In genomic region chr3:42247576-42248027, GRCh38 we compare ENCODE assay signal across 8 cellular contexts. TPM values are rescaled to one million over a fixed set of nuclear protein-coding genes. Genes with fewer than 3 reads are reported as not detected.
DNase-seq lines count a peak whose midpoint lies in the region; TF ChIP-seq lines count a peak whose summit lies in the region.

No MANE protein-coding gene starts in this region.

- no peaks in the 10 kb centered on the region for H3K4me1 Mint-ChIP-seq in HFFc6 (ENCODE audit: low read depth)

- in situ Hi-C loops in G401 (cut with HindIII; ENCODE audit: low sequenced_read_pairs), result no loop called here

- H3K27ac Mint-ChIP-seq in HFFc6, result no peak overlapping the region

- H3K27me3 Mint-ChIP-seq in HFFc6 (ENCODE audit: insufficient read depth), result peaks cover 31% of the 10 kb centered on the region

- TF ChIP-seq CTCF in HFFc6 (IDR thresholded peaks at IDR 0.05) (peak; percentile 94), coronary artery (IDR thresholded peaks at IDR 0.05) (peak; percentile 62)

- no peak overlapping the region for H3K27ac ChIP-seq in coronary artery

- no peaks in the 10 kb centered on the region for H3K36me3 Mint-ChIP-seq in HFFc6 (ENCODE audit: low read depth)

- H3K4me3 ChIP-seq in coronary artery, result no peak overlapping the region

- H3K9me3 Mint-ChIP-seq in HFFc6, result no peaks in the 10 kb centered on the region

- H3K4me3 Mint-ChIP-seq in HFFc6, result peak overlapping the region; percentile 22; the same call in 1 of the 2 replicates

- DNase-seq in G401 (ENCODE audit: low spot score), result peak; percentile 69
- peak; percentile 61 for DNase-seq in HFFc6
- peak; percentile 69 for DNase-seq in NCI-H2227 (lab: John Stamatoyannopoulos, UW; ENCODE audit: unreplicated experiment)
- peak; percentile 73 for DNase-seq in activated CD4-positive, alpha-beta T cell treated with anti-CD3 and anti-CD28 coated beads for 48 hours
- DNase-seq in coronary artery (ENCODE audit: low spot score), result no peak
- peak; percentile 67 to 73 for DNase-seq in lung microvascular endothelial cell (ENCODE audit: low read depth in 2 of 2)
- DNase-seq in stimulated activated CD8-positive, alpha-beta memory T cell treated with anti-CD3 and anti-CD28 coated beads, Interleukin-2, amount 100 ng/mL, for 48 hours (ENCODE audit: low read depth in 2 of 2), result peak; percentile 18 to 28
- no peak for DNase-seq in epidermal melanocyte (ENCODE audit: insufficient read length, low spot score)

RNA-seq across cellular contexts. Expression of gene CCK, which starts 18.4 kb away (rescaled TPM):
- not detected in 2 replicates for total RNA-seq in G401 (2014; rRNA removed; shearing (Covaris generic))
- total RNA-seq in HFFc6 (2021; fragmentation: NEBNext Ultra II Directional; extraction: Animal tissue kit (Norgen Biotek cat#: 25700)), result not detected
- not detected in 2 replicates for total RNA-seq in lung microvascular endothelial cell

Comparison
In these comparisons a context has a peak if more than half of its experiments do, and no peak if none do; other contexts are left out.
1. DNase-seq: peak in G401 (single experiment), HFFc6 (single experiment), NCI-H2227 (single experiment), activated CD4-positive, alpha-beta T cell treated with anti-CD3 and anti-CD28 coated beads for 48 hours (single experiment), lung microvascular endothelial cell (2 of 2) and stimulated activated CD8-positive, alpha-beta memory T cell treated with anti-CD3 and anti-CD28 coated beads, Interleukin-2, amount 100 ng/mL, for 48 hours (2 of 2); none in coronary artery (single experiment) and epidermal melanocyte (single experiment).